Comparison of ENCODE assay signal across 11 cellular contexts in the genomic region with DNA sequence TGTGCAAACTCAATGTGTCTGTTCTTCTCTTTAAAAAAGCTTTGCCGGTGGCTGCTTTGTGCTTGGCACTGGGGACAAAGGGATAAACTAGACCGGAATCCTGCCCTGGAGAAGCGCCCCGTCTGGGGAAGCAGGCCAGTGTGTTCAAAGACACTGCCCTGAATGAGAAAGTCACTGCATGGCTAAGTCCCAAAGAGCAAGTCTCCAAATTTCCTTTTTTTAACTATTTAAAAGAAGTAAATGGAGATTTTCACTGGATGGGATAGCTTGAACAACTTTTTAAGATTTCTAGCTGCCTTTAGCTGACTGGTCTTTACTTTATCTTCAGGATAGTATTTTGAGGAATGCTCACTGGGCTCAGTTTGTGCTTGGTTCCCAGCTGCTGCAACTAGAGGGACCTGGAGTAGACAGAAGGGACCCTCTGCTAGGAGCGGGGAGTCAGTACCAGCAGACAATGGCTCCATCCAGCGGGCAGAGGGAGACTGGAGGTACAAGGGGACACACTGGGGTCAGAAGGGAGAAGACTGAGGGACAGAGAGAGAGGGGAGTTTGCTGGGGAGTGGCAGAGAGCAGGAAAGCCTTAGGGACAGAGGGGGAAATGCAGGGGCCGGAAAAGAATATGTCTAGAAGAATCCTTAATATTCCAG. TPM values are rescaled to one million over a fixed set of nuclear protein-coding genes. Genes with fewer than 3 reads are reported as not detected.
DNase-seq lines count a peak whose midpoint lies in the region; FAIRE-seq and TF ChIP-seq lines count a peak whose summit lies in the region.
"Had no signal": no experiment of that assay in that cellular context is flagged by ENCODE, and none has a peak within 500 bp of the region (broad histone marks: within the 10 kb centered on the region; RNA-seq: fewer than 3 reads in every experiment).

No MANE protein-coding gene starts in this region.

- no peak for FAIRE-seq in D721Med (lab: Jason Lieb, UNC)

- no peak overlapping the region for H3K4me3 Mint-ChIP-seq in mesothelial cell of epicardium
- H3K4me3 Mint-ChIP-seq: activated naive CD8-positive, alpha-beta T cell treated with anti-CD3 and anti-CD28 coated beads, Interleukin-2, amount 10 ng/mL, durations not matched to agents 7 days and 5 days had no signal

- TF ChIP-seq CTCF in D721Med (IDR thresholded peaks at IDR 0.05; ENCODE audit: insufficient read depth, missing control alignments) (peak; percentile 82), mesothelial cell of epicardium (IDR thresholded peaks at IDR 0.05; ENCODE audit: unreplicated experiment) (no peak)

- peaks cover 11% of the 10 kb centered on the region for H3K27me3 Mint-ChIP-seq in mesothelial cell of epicardium (ENCODE audit: low read depth)

- peaks cover 2% of the 10 kb centered on the region for H3K4me1 Mint-ChIP-seq in mesothelial cell of epicardium
- H3K4me1 Mint-ChIP-seq: activated naive CD8-positive, alpha-beta T cell treated with anti-CD3 and anti-CD28 coated beads, Interleukin-2, amount 10 ng/mL, durations not matched to agents 7 days and 5 days had no signal

- DNase-seq in D721Med (ENCODE audit: insufficient read length, low spot score) = no peak
- peak; percentile 45 for DNase-seq in NCI-H460 (ENCODE audit: extremely low read depth, low read depth)
- DNase-seq in dermis blood vessel endothelial cell = peak; percentile 76
- no peak for DNase-seq in mesothelial cell of epicardium (ENCODE audit: low spot score in 2 of 2, unreplicated experiment in 2 of 2)
- DNase-seq in amniotic stem cell (lab: John Stamatoyannopoulos, UW) = no peak
- no peak for DNase-seq in NCI-H446 treated with DMSO at 0.1 percent for 48 hours (lab: John Stamatoyannopoulos, UW)
- no peak for DNase-seq in activated naive CD4-positive, alpha-beta T cell treated with anti-CD3 and anti-CD28 coated beads, Interleukin-2, amount 50 U/mL, for 16 hours
- DNase-seq in GM19240 (ENCODE audit: insufficient read length, low spot score) = no peak
- DNase-seq: activated naive CD8-positive, alpha-beta T cell treated with anti-CD3 and anti-CD28 coated beads, Interleukin-2, amount 10 ng/mL, durations not matched to agents 7 days and 5 days; GF-D8; NCI-H2081 had no signal

- no peaks in the 10 kb centered on the region for H3K9me3 Mint-ChIP-seq in mesothelial cell of epicardium

- no peaks in the 10 kb centered on the region for H3K36me3 Mint-ChIP-seq in mesothelial cell of epicardium
- H3K36me3 Mint-ChIP-seq: activated naive CD8-positive, alpha-beta T cell treated with anti-CD3 and anti-CD28 coated beads, Interleukin-2, amount 10 ng/mL, durations not matched to agents 7 days and 5 days had no signal

- H3K27ac Mint-ChIP-seq in mesothelial cell of epicardium = peak overlapping the region; percentile 24
- H3K27ac Mint-ChIP-seq: activated naive CD8-positive, alpha-beta T cell treated with anti-CD3 and anti-CD28 coated beads, Interleukin-2, amount 10 ng/mL, durations not matched to agents 7 days and 5 days had no signal

RNA-seq across cellular contexts. Expression of a gene that starts 22.2 kb away (rescaled TPM):
- total RNA-seq in NCI-H460 (2014; rRNA removed; shearing (Covaris generic)) = 14.6 and 16.3 TPM in 2 replicates
- polyA plus RNA-seq in NCI-H460 (2014; cell fraction: nucleus; rRNA removed) = 17.9 and 21.4 TPM in 2 replicates
- total RNA-seq in dermis blood vessel endothelial cell = 22.8 and 30.1 TPM in 2 replicates
- total RNA-seq in mesothelial cell of epicardium = 15.1 to 17.5 TPM (median 16.5 TPM) in 3 replicates

RNA-seq across cellular contexts. Expression of a gene that starts 55.4 kb away (rescaled TPM):
- 92.3 and 103 TPM in 2 replicates for total RNA-seq in NCI-H460 (2014; rRNA removed; shearing (Covaris generic))
- 70.1 and 82.8 TPM in 2 replicates for polyA plus RNA-seq in NCI-H460 (2014; cell fraction: nucleus; rRNA removed)
- total RNA-seq in dermis blood vessel endothelial cell = 4.4 and 8.7 TPM in 2 replicates
- 39.3 to 43.7 TPM (median 42.8 TPM) in 3 replicates for total RNA-seq in mesothelial cell of epicardium

Comparison
In these comparisons a context has a peak if more than half of its experiments do, and no peak if none do; other contexts are left out.
1. DNase-seq: peak in NCI-H460 (single experiment) and dermis blood vessel endothelial cell (single experiment); none in D721Med (single experiment), mesothelial cell of epicardium (0 of 2), amniotic stem cell (single experiment), NCI-H446 treated with DMSO at 0.1 percent for 48 hours (single experiment), activated naive CD4-positive, alpha-beta T cell treated with anti-CD3 and anti-CD28 coated beads, Interleukin-2, amount 50 U/mL, for 16 hours (single experiment) and GM19240 (single experiment).